In genomic region chr22:39534092-39534506, GRCh38 we compare ENCODE assay signal across 10 cellular contexts. TPM values are rescaled to one million over a fixed set of nuclear protein-coding genes. Genes with fewer than 3 reads are reported as not detected.
DNase-seq lines count a peak whose midpoint lies in the region; ATAC-seq and TF ChIP-seq lines count a peak whose summit lies in the region.
"Had no signal": no experiment of that assay in that cellular context is flagged by ENCODE, and none has a peak within 500 bp of the region (broad histone marks: within the 10 kb centered on the region; RNA-seq: fewer than 3 reads in every experiment).

No MANE protein-coding gene starts in this region.

- H3K9ac ChIP-seq in DND-41 (ENCODE audit: low read depth, low read length) (peak overlapping the region; percentile 51), HUES64 (ENCODE audit: low read depth, low read length) (peak overlapping the region; percentile 59; the same call in 1 of the 2 replicates)

- no peaks in the 10 kb centered on the region for H3K9me3 Mint-ChIP-seq in neural crest cell

- H3K36me3 Mint-ChIP-seq in neural crest cell (ENCODE audit: low read depth): peaks cover 6% of the 10 kb centered on the region

- H3K36me3 ChIP-seq in DND-41 (ENCODE audit: insufficient read depth, low read length) (peaks cover 26% of the 10 kb centered on the region), HUES64 (ENCODE audit: insufficient read depth, low read length) (peaks cover 18% of the 10 kb centered on the region)
- H3K36me3 ChIP-seq: cardiac muscle cell had no signal

- peaks cover 57% of the 10 kb centered on the region for H3K4me1 ChIP-seq in DND-41 (ENCODE audit: insufficient read depth, low read length)
- peaks cover 36% of the 10 kb centered on the region for H3K4me1 ChIP-seq in HUES64 (ENCODE audit: insufficient read depth, low read length)

- H2AFZ ChIP-seq in DND-41 (ENCODE audit: low read depth, low read length): peak overlapping the region; percentile 88

- ATAC-seq in DND-41 (ENCODE audit: insufficient read depth, low read depth) (no peak), GM21723 (IDR thresholded peaks at IDR 0.05; ENCODE audit: unreplicated experiment) (no peak)

- H3K27ac ChIP-seq in DND-41 (ENCODE audit: low read length): peak overlapping the region; percentile 55; the same call in 1 of the 2 replicates
- peak overlapping the region; percentile 47; the same call in 1 of the 2 replicates for H3K27ac ChIP-seq in HUES64 (ENCODE audit: low read depth, low read length)
- peak overlapping the region; percentile 9 for H3K27ac ChIP-seq in angular gyrus (ENCODE audit: low read depth, low read length)
- H3K27ac ChIP-seq: cardiac muscle cell, lower lobe of right lung had no signal

- TF ChIP-seq CTCF in DND-41 (IDR thresholded peaks at IDR 0.05; ENCODE audit: borderline replicate concordance, extremely low read depth, low read length, poor library complexity, severe bottlenecking): peak; percentile 11
- TF ChIP-seq CTCF in neural crest cell (conservative IDR thresholded peaks at IDR 0.05): no peak

- H3K27ac Mint-ChIP-seq in neural crest cell (ENCODE audit: unreplicated experiment): no peak overlapping the region

- H3K4me1 Mint-ChIP-seq in neural crest cell: peaks cover 42% of the 10 kb centered on the region

- 78% methylated on average over 12 of the region's 12 CpGs for WGBS in HUES64

- DNase-seq in DND-41: no peak
- DNase-seq in neural crest cell (ENCODE audit: low read depth, low spot score): no peak
- DNase-seq in hypothalamus (lab: John Stamatoyannopoulos, UW): no peak
- DNase-seq in NCI-H510A treated with DMSO at 0.1 percent for 48 hours (lab: John Stamatoyannopoulos, UW): no peak

- H3K4me2 ChIP-seq in DND-41 (ENCODE audit: insufficient read depth, low read length): peak overlapping the region; percentile 66; the same call in 1 of the 2 replicates

- peaks cover 12% of the 10 kb centered on the region for H3K27me3 Mint-ChIP-seq in neural crest cell (ENCODE audit: low read depth)

- H3K4me3 ChIP-seq in DND-41 (ENCODE audit: low read depth in 1 of 2, low read length in 2 of 2) (0 out of 4 replicates have a peak overlapping the region, but pooled peaks of 1 of the 2 experiments have one; percentile 42), HUES64 (ENCODE audit: low read length) (peak overlapping the region; percentile 45; the same call in 1 of the 2 replicates)
- H3K4me3 ChIP-seq: cardiac muscle cell, lower lobe of right lung had no signal

- peak overlapping the region; percentile 68 for H3K4me3 Mint-ChIP-seq in neural crest cell

- H3K27me3 ChIP-seq in DND-41 (ENCODE audit: insufficient read depth, low read length, poor library complexity) (no peaks in the 10 kb centered on the region), HUES64 (ENCODE audit: insufficient read depth, low read length) (no peaks in the 10 kb centered on the region)
- H3K27me3 ChIP-seq: cardiac muscle cell had no signal

- H3K79me2 ChIP-seq in DND-41 (ENCODE audit: insufficient read depth, low read length): peaks cover 34% of the 10 kb centered on the region

- H3K9me3 ChIP-seq in DND-41 (ENCODE audit: insufficient read depth, low read length, severe bottlenecking) (no peaks in the 10 kb centered on the region), HUES64 (ENCODE audit: insufficient read depth, low read depth, low read length) (no peaks in the 10 kb centered on the region)
- H3K9me3 ChIP-seq: lower lobe of right lung had no signal

- H4K20me1 ChIP-seq in DND-41 (ENCODE audit: insufficient read depth, low read length): peaks cover 17% of the 10 kb centered on the region; the same call in 1 of the 2 replicates

RNA-seq across cellular contexts. Expression of gene RPS19BP1, which starts 1.6 kb away (rescaled TPM):
- 99.3 TPM for polyA plus RNA-seq in HUES64 (2013, experiment 1 of 2)
- 85.9 TPM for polyA plus RNA-seq in HUES64 (2013, experiment 2 of 2)
- 67.5 and 72.6 TPM in 2 replicates for total RNA-seq in neural crest cell

RNA-seq across cellular contexts. Expression of gene ATF4, which starts 13.7 kb away (rescaled TPM):
- polyA plus RNA-seq in HUES64 (2013, experiment 1 of 2): 352 TPM
- 363 TPM for polyA plus RNA-seq in HUES64 (2013, experiment 2 of 2)
- 363 and 364 TPM in 2 replicates for total RNA-seq in neural crest cell

RNA-seq across cellular contexts. Expression of gene MIEF1, which starts 32.0 kb away (rescaled TPM):
- 24.8 TPM for polyA plus RNA-seq in HUES64 (2013, experiment 1 of 2)
- polyA plus RNA-seq in HUES64 (2013, experiment 2 of 2): 23.8 TPM
- 43.3 and 45.0 TPM in 2 replicates for total RNA-seq in neural crest cell

RNA-seq across cellular contexts. Expression of gene CACNA1I, which starts 36.5 kb away (rescaled TPM):
- 0.30 TPM for polyA plus RNA-seq in HUES64 (2013, experiment 1 of 2)
- polyA plus RNA-seq in HUES64 (2013, experiment 2 of 2): 0.38 TPM
- total RNA-seq in neural crest cell: 0.07 TPM in 2 replicates
- total RNA-seq: SK-MEL-5 had no signal
